Comparison of ENCODE assay signal across 8 cellular contexts in genomic region chr10:72259491-72260214, GRCh38. TPM values are rescaled to one million over a fixed set of nuclear protein-coding genes. Genes with fewer than 3 reads are reported as not detected.
A peak's percentile ranks its signal among the peaks of the same experiment; 100 is the strongest.
DNase-seq lines count a peak whose midpoint lies in the region; ATAC-seq lines count a peak whose summit lies in the region.

No MANE protein-coding gene starts in this region.

- no peaks in the 10 kb centered on the region for H3K27me3 ChIP-seq in CD4-positive, CD25-positive, alpha-beta regulatory T cell (ENCODE audit: control insufficient read depth, insufficient read depth, low read length)
- no peaks in the 10 kb centered on the region for H3K27me3 ChIP-seq in muscle layer of duodenum (ENCODE audit: low read depth, low read length)

- peaks cover 4% of the 10 kb centered on the region for H3K27me3 Mint-ChIP-seq in CD4-positive, CD25-positive, alpha-beta regulatory T cell

- no peak for DNase-seq in CD4-positive, CD25-positive, alpha-beta regulatory T cell
- DNase-seq in M059J (ENCODE audit: low read depth) (peak; percentile 32), cerebellar cortex (ENCODE audit: low spot score) (peak; percentile 77), NCI-H748 (lab: John Stamatoyannopoulos, UW; ENCODE audit: unreplicated experiment) (no peak)

- peak overlapping the region; percentile 90 to 96 (median 92) for H3K4me3 Mint-ChIP-seq in CD4-positive, CD25-positive, alpha-beta regulatory T cell

- peak overlapping the region; percentile 76 for H3K4me3 ChIP-seq in CD4-positive, CD25-positive, alpha-beta regulatory T cell (ENCODE audit: low read depth, low read length)
- no peak overlapping the region for H3K4me3 ChIP-seq in muscle layer of duodenum (ENCODE audit: low read depth in 1 of 2, low read length in 2 of 2)

- H3K27ac Mint-ChIP-seq in CD4-positive, CD25-positive, alpha-beta regulatory T cell, result peak overlapping the region; percentile 91 to 96 (median 95)

- no peak for ATAC-seq in CD4-positive, CD25-positive, alpha-beta regulatory T cell (ENCODE audit: low read depth in 2 of 2)
- ATAC-seq in GM18873 (IDR thresholded peaks at IDR 0.05; ENCODE audit: low FRiP score, unreplicated experiment) (no peak), GM21367 (IDR thresholded peaks at IDR 0.05; ENCODE audit: unreplicated experiment) (no peak), GM18511 (IDR thresholded peaks at IDR 0.05; ENCODE audit: unreplicated experiment) (no peak)

- H3K36me3 ChIP-seq in CD4-positive, CD25-positive, alpha-beta regulatory T cell (ENCODE audit: control insufficient read depth, insufficient read depth, low read length), result no peaks in the 10 kb centered on the region
- H3K36me3 ChIP-seq in muscle layer of duodenum (ENCODE audit: control insufficient read depth in 1 of 2, insufficient read depth in 2 of 2, low read length in 2 of 2), result no peaks in the 10 kb centered on the region

- peak overlapping the region; percentile 84 for H3K27ac ChIP-seq in CD4-positive, CD25-positive, alpha-beta regulatory T cell (ENCODE audit: insufficient read depth, low read length, poor library complexity, severe bottlenecking)
- H3K27ac ChIP-seq in muscle layer of duodenum (ENCODE audit: low read length), result peak overlapping the region; percentile 95

- no peaks in the 10 kb centered on the region for H3K9me3 ChIP-seq in CD4-positive, CD25-positive, alpha-beta regulatory T cell (ENCODE audit: control insufficient read depth in 2 of 2, low read length in 2 of 2)
- no peaks in the 10 kb centered on the region for H3K9me3 ChIP-seq in muscle layer of duodenum (ENCODE audit: control insufficient read depth in 1 of 2, low read length in 2 of 2)

- peaks cover 6 to 77% (median 53%) of the 10 kb centered on the region in 4 donors for H3K4me1 Mint-ChIP-seq in CD4-positive, CD25-positive, alpha-beta regulatory T cell

- H3K9me3 Mint-ChIP-seq in CD4-positive, CD25-positive, alpha-beta regulatory T cell, result no peaks in the 10 kb centered on the region

- no peaks in the 10 kb centered on the region for H3K36me3 Mint-ChIP-seq in CD4-positive, CD25-positive, alpha-beta regulatory T cell

- H3K4me1 ChIP-seq in CD4-positive, CD25-positive, alpha-beta regulatory T cell (ENCODE audit: control insufficient read depth, insufficient read depth, low read length, poor library complexity, severe bottlenecking), result peaks cover 65% of the 10 kb centered on the region
- peaks cover 37 to 53% of the 10 kb centered on the region in 2 donors for H3K4me1 ChIP-seq in muscle layer of duodenum (ENCODE audit: control insufficient read depth in 1 of 2, insufficient read depth in 2 of 2, low read length in 2 of 2)

RNA-seq across cellular contexts. Expression of gene DDIT4, which starts 14.1 kb away (rescaled TPM):
- total RNA-seq in CD4-positive, CD25-positive, alpha-beta regulatory T cell, result 403 TPM
- polyA plus RNA-seq in CD4-positive, CD25-positive, alpha-beta regulatory T cell, result 100 to 1,000 TPM in 1 of 4 donors, 10 to 100 TPM in 3; 62.1 to 123 (median 76.6) TPM
- 42.5 and 56.8 TPM in 2 replicates for total RNA-seq in M059J (2014; rRNA removed; shearing (Covaris generic))

RNA-seq across cellular contexts. Expression of gene ASCC1, which starts 43.6 kb away (rescaled TPM):
- 25.2 TPM for total RNA-seq in CD4-positive, CD25-positive, alpha-beta regulatory T cell
- 10 to 100 TPM; 20.5 to 28.8 (median 27.2) TPM for polyA plus RNA-seq in CD4-positive, CD25-positive, alpha-beta regulatory T cell
- total RNA-seq in M059J (2014; rRNA removed; shearing (Covaris generic)), result 32.7 and 37.1 TPM in 2 replicates

RNA-seq across cellular contexts. Expression of gene ANAPC16, which starts 43.8 kb away (rescaled TPM):
- 86.6 TPM for total RNA-seq in CD4-positive, CD25-positive, alpha-beta regulatory T cell
- 100 to 1,000 TPM; 282 to 361 (median 288) TPM for polyA plus RNA-seq in CD4-positive, CD25-positive, alpha-beta regulatory T cell
- total RNA-seq in M059J (2014; rRNA removed; shearing (Covaris generic)), result 69.8 and 82.3 TPM in 2 replicates

Comparison
In these comparisons a context has a peak if more than half of its experiments do, and no peak if none do; other contexts are left out.
1. DNase-seq: peak in M059J (single experiment) and cerebellar cortex (single experiment); none in CD4-positive, CD25-positive, alpha-beta regulatory T cell (0 of 3) and NCI-H748 (single experiment).